ENCODE assay signal across 19 cellular contexts in the genomic region with DNA sequence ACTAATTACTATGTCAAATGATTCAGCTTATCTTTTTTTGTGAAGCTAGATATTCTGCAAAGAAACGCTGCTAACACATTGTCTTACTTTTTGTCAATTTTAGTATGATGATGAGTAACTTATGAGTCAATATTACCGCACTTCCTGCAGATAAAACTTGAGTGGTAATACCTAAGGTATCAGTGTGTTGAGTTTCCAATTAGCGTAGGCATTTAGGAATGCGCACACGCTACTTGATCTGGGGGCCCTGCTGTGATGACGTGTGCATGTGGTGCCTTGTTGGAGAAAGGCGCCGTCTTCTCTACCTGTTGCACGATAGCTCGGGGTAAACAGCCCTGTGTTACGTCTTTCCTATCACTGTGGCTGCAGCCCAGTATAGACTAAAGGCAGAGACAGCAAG.
A peak's percentile ranks its signal among the peaks of the same experiment; 100 is the strongest.
DNase-seq lines count a peak whose midpoint lies in the region; ATAC-seq and TF ChIP-seq lines count a peak whose summit lies in the region.
"Had no signal": no experiment of that assay in that cellular context is flagged by ENCODE, and none has a peak within 500 bp of the region (broad histone marks: within the 10 kb centered on the region; RNA-seq: fewer than 3 reads in every experiment).

No MANE protein-coding gene starts in this region.

- H2AFZ ChIP-seq in trophoblast cell (ENCODE audit: insufficient read depth, low read length, poor library complexity), result no peak overlapping the region

- no peak overlapping the region for H3K4ac ChIP-seq in trophoblast cell (ENCODE audit: low read depth, low read length)

- no peak overlapping the region for H3K23ac ChIP-seq in trophoblast cell (ENCODE audit: low read length)

- POLR2A ChIA-PET in HEK293 (lab: Yijun Ruan, JAX) (interaction anchor here (0.7 kb wide), 1 partner anchor 10 kb away, joined by 4 read pairs; no protein-coding TSS in a partner anchor), RWPE1 (lab: Yijun Ruan, JAX; ENCODE audit: low non-redundant PET) (no interaction called here)

- H3K4me2 ChIP-seq in trophoblast cell (ENCODE audit: low read length), result no peak overlapping the region
- H3K4me2 ChIP-seq: GM23338 had no signal

- WGBS in trophoblast cell (ENCODE audit: extremely low coverage, insufficient coverage, insufficient read length), result no CpG with 5 or more reads among the region's 11 CpGs

- no peaks in the 10 kb centered on the region for H3K4me1 ChIP-seq in HEK293 (ENCODE audit: control insufficient read depth, insufficient read depth, low read length)
- H3K4me1 ChIP-seq in trophoblast cell (ENCODE audit: control insufficient read depth in 1 of 2, insufficient read depth in 2 of 2, low read length in 2 of 2), result peaks cover 14 to 18% of the 10 kb centered on the region in 2 experiments
- H3K4me1 ChIP-seq: gastrocnemius medialis, lower lobe of right lung, psoas muscle had no signal

- H4K91ac ChIP-seq in trophoblast cell (ENCODE audit: low read depth, low read length), result no peak overlapping the region

- no peaks in the 10 kb centered on the region for H3K79me2 ChIP-seq in trophoblast cell (ENCODE audit: control insufficient read depth, insufficient read depth, low read length, poor library complexity)

- H2BK120ac ChIP-seq in trophoblast cell (ENCODE audit: insufficient read depth, low read length, poor library complexity), result peak overlapping the region; percentile 38

- no peak overlapping the region for H3K9ac ChIP-seq in trophoblast cell (ENCODE audit: low read length)

- H3K9me3 ChIP-seq in HEK293 (ENCODE audit: control insufficient read depth, insufficient read depth, low read depth, low read length) (no peaks in the 10 kb centered on the region), trophoblast cell (ENCODE audit: insufficient read depth, low read depth, low read length) (peaks cover 1% of the 10 kb centered on the region)
- H3K9me3 ChIP-seq: gastrocnemius medialis, lower lobe of right lung, psoas muscle had no signal

- H3K36me3 ChIP-seq in HEK293 (ENCODE audit: control insufficient read depth in 2 of 2, insufficient read depth in 1 of 2, low read length in 2 of 2), result no peaks in the 10 kb centered on the region
- H3K36me3 ChIP-seq in trophoblast cell (ENCODE audit: control insufficient read depth in 1 of 2, insufficient read depth in 2 of 2, low read length in 2 of 2), result no peaks in the 10 kb centered on the region
- H3K36me3 ChIP-seq: gastrocnemius medialis, lower lobe of right lung had no signal

- H3K14ac ChIP-seq in trophoblast cell (ENCODE audit: low read length), result no peak overlapping the region

- H2BK12ac ChIP-seq in trophoblast cell (ENCODE audit: low read length), result no peak overlapping the region

- H3K4me3 ChIP-seq in HEK293 (ENCODE audit: low read depth, low read length) (no peak overlapping the region), choroid plexus epithelial cell (ENCODE audit: low read depth, low read length) (no peak overlapping the region), trophoblast cell (ENCODE audit: low read depth, low read length) (no peak overlapping the region)
- H3K4me3 ChIP-seq: gastrocnemius medialis, GM23338, lower lobe of right lung, psoas muscle had no signal

- no peak overlapping the region for H3K18ac ChIP-seq in trophoblast cell (ENCODE audit: low read length)

- no peak for ATAC-seq in HG03460 (IDR thresholded peaks at IDR 0.05; ENCODE audit: unreplicated experiment)
- ATAC-seq in GM21447 (IDR thresholded peaks at IDR 0.05; ENCODE audit: unreplicated experiment), result no peak
- ATAC-seq: activated CD4-positive, CD25-positive, alpha-beta regulatory T cell treated with anti-CD3 and anti-CD28 coated beads, Interleukin-2, amount 50 U/mL, for 24 hours; gastrocnemius medialis; GM23338; psoas muscle had no signal

- H2BK5ac ChIP-seq in trophoblast cell (ENCODE audit: low read depth, low read length, poor library complexity), result no peak overlapping the region

- H3K79me1 ChIP-seq in trophoblast cell (ENCODE audit: low read length), result peaks cover 8% of the 10 kb centered on the region

- CTCF ChIA-PET in HEK293 (lab: Yijun Ruan, JAX), result interaction anchor here (0.6 to 1.5 kb wide), 4 partner anchors 76 to 770 kb away, joined by 3 to 6 read pairs (median 3); no protein-coding TSS in a partner anchor
- CTCF ChIA-PET in RWPE1 (lab: Yijun Ruan, JAX), result interaction anchor here (0.5 to 0.6 kb wide), 3 partner anchors 100 to 519 kb away, joined by 3 to 4 read pairs (median 4); no protein-coding TSS in a partner anchor

- no peak overlapping the region for H3K27ac ChIP-seq in HEK293 (ENCODE audit: extremely low read depth, low read depth, low read length)
- H3K27ac ChIP-seq in RWPE1, result peak overlapping the region; percentile 69
- no peak overlapping the region for H3K27ac ChIP-seq in trophoblast cell (ENCODE audit: low read depth, low read length)
- H3K27ac ChIP-seq: gastrocnemius medialis, lower lobe of right lung, psoas muscle had no signal

- no peak overlapping the region for H4K8ac ChIP-seq in trophoblast cell (ENCODE audit: low read depth, low read length)

- H2AK5ac ChIP-seq in trophoblast cell (ENCODE audit: low read length), result no peak overlapping the region

- no peak overlapping the region for H4K12ac ChIP-seq in trophoblast cell (ENCODE audit: low read depth, low read length)

- DNase-seq in RWPE1 (ENCODE audit: low spot score) (peak; percentile 92), choroid plexus epithelial cell (ENCODE audit: low read depth) (peak; percentile 16), trophoblast cell (no peak), SHP77 (lab: John Stamatoyannopoulos, UW) (no peak)
- DNase-seq: activated CD4-positive, alpha-beta memory T cell treated with anti-CD3 and anti-CD28 coated beads, Interleukin-2, amount 10 ng/mL, durations not matched to agents 7 days and 5 days; COR-L47; gastrocnemius medialis; hypothalamus; KG1; lower lobe of right lung; NCI-H187 treated with DMSO at 0.1 percent for 48 hours; psoas muscle; SHP77 treated with DMSO at 0.1 percent for 48 hours; stimulated activated CD4-positive, alpha-beta T cell treated with anti-CD3 and anti-CD28 coated beads, Interleukin-1b, Interleukin-23, amount 100 ng/mL, for 48 hours had no signal

- TF ChIP-seq CTCF in HEK293 (tag by site-specific recombination; IDR thresholded peaks at IDR 0.05), result no peak
- TF ChIP-seq CTCF in RWPE1 (conservative IDR thresholded peaks at IDR 0.05; ENCODE audit: low read depth), result no peak
- no peak for TF ChIP-seq CTCF in choroid plexus epithelial cell (conservative IDR thresholded peaks at IDR 0.05; ENCODE audit: low read depth, low read length)

- no peaks in the 10 kb centered on the region for H3K27me3 ChIP-seq in trophoblast cell (ENCODE audit: insufficient read depth, low read length)
- H3K27me3 ChIP-seq: gastrocnemius medialis had no signal

TF ChIP-seq in HEK293, 187 proteins besides CTCF, POLR2A, EP300 and RAD21 (continues in another document):
- TF ChIP-seq ZFP37 (tag by site-specific recombination; IDR thresholded peaks at IDR 0.05) (peak; percentile 87), TRIM28 (IDR thresholded peaks at IDR 0.05; ENCODE audit: borderline replicate concordance, low read length) (peak; percentile 19; the same call in 1 of the 2 replicates), GLI2 (tag by site-specific recombination; IDR thresholded peaks at IDR 0.05; ENCODE audit: borderline replicate concordance, low read depth) (no peak), ZBTB7A (tag by site-specific recombination; IDR thresholded peaks at IDR 0.05; ENCODE audit: low read depth) (no peak), ZNF366 (tag by site-specific recombination; conservative IDR thresholded peaks at IDR 0.05) (peak; percentile 59; the same call in 1 of the 2 replicates), SCRT1 (tag by site-specific recombination; IDR thresholded peaks at IDR 0.05; ENCODE audit: borderline replicate concordance) (peak; percentile 41; the same call in 1 of the 2 replicates), KLF8 (tag by site-specific recombination; IDR thresholded peaks at IDR 0.05) (peak; percentile 31; the same call in 1 of the 2 replicates), HOXD13 (CRISPR knock-in tag; IDR thresholded peaks at IDR 0.05; ENCODE audit: borderline replicate concordance) (peak; percentile 54; the same call in 1 of the 2 replicates), ZNF658 (tag by site-specific recombination; IDR thresholded peaks at IDR 0.05) (no peak), SCRT2 (tag by site-specific recombination; IDR thresholded peaks at IDR 0.05) (peak; percentile 97), ZBTB8A (tag by site-specific recombination; IDR thresholded peaks at IDR 0.05) (no peak), PRDM1 (tag by site-specific recombination; IDR thresholded peaks at IDR 0.05) (no peak), ZNF394 (tag by site-specific recombination; IDR thresholded peaks at IDR 0.05; ENCODE audit: borderline replicate concordance) (0 out of 2 replicates have a peak, but pooled peaks have one; percentile 29), ZNF560 (tag by site-specific recombination; IDR thresholded peaks at IDR 0.05; ENCODE audit: borderline replicate concordance) (no peak), ZBTB21 (tag by site-specific recombination; IDR thresholded peaks at IDR 0.05) (peak; percentile 85), ZNF629 (tag by site-specific recombination; IDR thresholded peaks at IDR 0.05) (peak; percentile 82)
- TF ChIP-seq, protein P1, sequence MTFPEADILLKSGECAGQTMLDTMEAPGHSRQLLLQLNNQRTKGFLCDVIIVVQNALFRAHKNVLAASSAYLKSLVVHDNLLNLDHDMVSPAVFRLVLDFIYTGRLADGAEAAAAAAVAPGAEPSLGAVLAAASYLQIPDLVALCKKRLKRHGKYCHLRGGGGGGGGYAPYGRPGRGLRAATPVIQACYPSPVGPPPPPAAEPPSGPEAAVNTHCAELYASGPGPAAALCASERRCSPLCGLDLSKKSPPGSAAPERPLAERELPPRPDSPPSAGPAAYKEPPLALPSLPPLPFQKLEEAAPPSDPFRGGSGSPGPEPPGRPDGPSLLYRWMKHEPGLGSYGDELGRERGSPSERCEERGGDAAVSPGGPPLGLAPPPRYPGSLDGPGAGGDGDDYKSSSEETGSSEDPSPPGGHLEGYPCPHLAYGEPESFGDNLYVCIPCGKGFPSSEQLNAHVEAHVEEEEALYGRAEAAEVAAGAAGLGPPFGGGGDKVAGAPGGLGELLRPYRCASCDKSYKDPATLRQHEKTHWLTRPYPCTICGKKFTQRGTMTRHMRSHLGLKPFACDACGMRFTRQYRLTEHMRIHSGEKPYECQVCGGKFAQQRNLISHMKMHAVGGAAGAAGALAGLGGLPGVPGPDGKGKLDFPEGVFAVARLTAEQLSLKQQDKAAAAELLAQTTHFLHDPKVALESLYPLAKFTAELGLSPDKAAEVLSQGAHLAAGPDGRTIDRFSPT (tag by site-specific recombination; IDR thresholded peaks at IDR 0.05), result peak; percentile 76

Comparison
In these comparisons a context has a peak if more than half of its experiments do, and no peak if none do; other contexts are left out.
1. DNase-seq: peak in RWPE1 (single experiment) and choroid plexus epithelial cell (single experiment); none in trophoblast cell (0 of 2) and SHP77 (0 of 2).